ENCODE assay signal across 16 cellular contexts in the genomic region with DNA sequence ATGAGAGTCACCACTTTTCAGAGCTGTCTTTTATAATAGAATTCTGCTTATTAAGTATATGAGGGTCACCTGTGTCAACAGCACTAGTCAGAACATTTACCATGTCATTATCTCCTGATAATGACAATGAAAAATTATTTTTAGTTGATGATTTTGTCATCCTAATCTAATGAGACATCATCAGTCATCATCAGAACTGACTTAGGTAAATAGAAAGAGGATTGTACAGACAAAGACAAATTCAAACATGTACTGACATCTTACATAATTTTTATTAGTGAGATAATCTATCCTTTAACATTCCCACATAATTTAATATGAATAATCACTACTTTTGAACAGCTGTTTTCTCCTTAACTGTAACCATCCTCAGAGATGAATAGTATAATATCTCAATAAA. TPM values are rescaled to one million over a fixed set of nuclear protein-coding genes. Genes with fewer than 3 reads are reported as not detected.
"Had no signal": no experiment of that assay in that cellular context is flagged by ENCODE, and none has a peak within 500 bp of the region (broad histone marks: within the 10 kb centered on the region; RNA-seq: fewer than 3 reads in every experiment).

No MANE protein-coding gene starts in this region.

- H3K27ac ChIP-seq: brain microvascular endothelial cell, dorsolateral prefrontal cortex, esophagus muscularis mucosa, neural progenitor cell, ovary, upper lobe of right lung had no signal

- ATAC-seq: activated CD4-positive, CD25-positive, alpha-beta regulatory T cell treated with anti-CD3 and anti-CD28 coated beads, Interleukin-2, amount 50 U/mL, for 24 hours; activated naive CD4-positive, alpha-beta T cell treated with anti-CD3 and anti-CD28 coated beads, Interleukin-2, amount 50 U/mL, for 72 hours; upper lobe of right lung had no signal

- DNase-seq: activated effector memory CD4-positive, alpha-beta T cell treated with anti-CD3 and anti-CD28 coated beads, Interleukin-2, amount 50 U/mL, for 16 hours; activated T-cell treated with anti-CD3 and anti-CD28 coated beads, Interleukin-2, amount 50 U/mL, for 24 hours; amygdala; brain microvascular endothelial cell; dorsolateral prefrontal cortex; glutamatergic neuron; ovary; stimulated activated CD4-positive, alpha-beta T cell treated with anti-CD3 and anti-CD28 coated beads, Interleukin-4, amount 100 ng/mL, for 1 hour; upper lobe of right lung had no signal

- H3K4me1 ChIP-seq: esophagus muscularis mucosa, neural progenitor cell, upper lobe of right lung had no signal

- H3K27me3 ChIP-seq: brain microvascular endothelial cell, dorsolateral prefrontal cortex, esophagus muscularis mucosa, neural progenitor cell, upper lobe of right lung had no signal

RNA-seq across cellular contexts. Expression of a gene that starts 22.6 kb away (rescaled TPM):
- total RNA-seq: activated naive CD4-positive, alpha-beta T cell treated with anti-CD3 and anti-CD28 coated beads, Interleukin-2, amount 50 U/mL, for 72 hours; fibroblast of villous mesenchyme; lower leg skin; ovary; renal cortical epithelial cell; upper lobe of right lung had no signal
- polyA plus RNA-seq: ovary had no signal
